ENCODE assay signal across 16 cellular contexts in the genomic region with DNA sequence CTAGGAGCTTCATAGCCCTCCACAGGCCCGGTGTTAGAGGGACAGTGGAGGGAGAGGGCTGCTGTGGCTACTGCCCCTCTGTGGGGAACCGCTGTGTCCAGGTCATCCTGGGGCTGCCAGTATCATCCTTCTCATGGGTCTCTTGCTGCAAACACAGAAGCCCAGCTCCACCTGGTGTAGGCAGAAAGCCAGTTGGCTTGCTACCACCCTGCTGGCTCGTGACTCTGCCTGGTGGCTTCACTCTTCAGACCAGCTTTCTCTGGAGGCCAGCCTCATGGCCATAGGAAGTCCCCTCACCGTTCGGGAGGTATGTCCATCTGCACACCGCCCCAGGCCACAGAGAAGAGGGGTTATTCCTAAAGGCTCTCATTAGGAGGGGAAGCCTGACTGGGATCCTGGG. TPM values are rescaled to one million over a fixed set of nuclear protein-coding genes. Genes with fewer than 3 reads are reported as not detected.
A peak's percentile ranks its signal among the peaks of the same experiment; 100 is the strongest.
DNase-seq lines count a peak whose midpoint lies in the region; ATAC-seq, FAIRE-seq and TF ChIP-seq lines count a peak whose summit lies in the region.
"Had no signal": no experiment of that assay in that cellular context is flagged by ENCODE, and none has a peak within 500 bp of the region (broad histone marks: within the 10 kb centered on the region; RNA-seq: fewer than 3 reads in every experiment).

No MANE protein-coding gene starts in this region.

- CTCF ChIA-PET in HepG2 (lab: Yijun Ruan, JAX; ENCODE audit: low intra/inter-chr PET ratio, low total read pairs), result no interaction called here

- no TSS peak for BruUV-seq in HepG2 (replicated peaks; lab: Mats Ljungman, UMichigan)

- ATAC-seq in right lobe of liver, result peak in 3 of 4 donors; percentile 3 to 57 (median 41)
- no peak for ATAC-seq in HepG2
- ATAC-seq in lower lobe of right lung, result no peak

- WGBS in right lobe of liver (ENCODE audit: insufficient coverage, low coverage, low lambda C conversion rate, missing lambda C conversion rate), result 69% methylated on average over 3 of the region's 6 CpGs
- WGBS in HepG2 (ENCODE audit: low lambda C conversion rate), result 96% methylated on average over 5 of the region's 6 CpGs
- 81% methylated on average over 6 of the region's 6 CpGs; no CpG with 5 or more reads in 1 of the 2 donors for WGBS in transverse colon (ENCODE audit: low coverage in 1 of 2), 2 donors

- no peaks in the 10 kb centered on the region for H3K27me3 Mint-ChIP-seq in activated naive CD8-positive, alpha-beta T cell treated with anti-CD3 and anti-CD28 coated beads for 36 hours

- peak overlapping the region; percentile 72 for H3K27ac Mint-ChIP-seq in activated naive CD8-positive, alpha-beta T cell treated with anti-CD3 and anti-CD28 coated beads for 36 hours

- peaks cover 0 to 8% (median 0%) of the 10 kb centered on the region in 4 donors for H3K36me3 ChIP-seq in right lobe of liver
- H3K36me3 ChIP-seq in HepG2 (replicated peaks in 1 of 2; ENCODE audit: control insufficient read depth in 1 of 2, insufficient read depth in 2 of 2, low read length in 2 of 2), result peaks cover 31 to 83% of the 10 kb centered on the region in 2 experiments; a peak in 4 of 5 replicates
- peaks cover 57% of the 10 kb centered on the region for H3K36me3 ChIP-seq in lower lobe of right lung
- peaks cover 0 to 22% (median 2%) of the 10 kb centered on the region in 4 donors for H3K36me3 ChIP-seq in transverse colon
- H3K36me3 ChIP-seq in kidney (ENCODE audit: control insufficient read depth in 1 of 2, insufficient read depth in 2 of 2, low read length in 2 of 2), result peaks cover 10 to 12% of the 10 kb centered on the region in 2 donors

- intact Hi-C loops in right lobe of liver (cut with DNase I) (no loop called here), HepG2 (cut with micrococcal nuclease; ENCODE audit: unreplicated experiment) (no loop called here), lower lobe of right lung (cut with DNase I) (no loop called here), transverse colon (cut with DNase I; ENCODE audit: low total_unique reads) (no loop called here), kidney (cut with DNase I) (no loop called here)

- no peaks in the 10 kb centered on the region for H3K9me3 ChIP-seq in right lobe of liver
- no peaks in the 10 kb centered on the region for H3K9me3 ChIP-seq in HepG2 (ENCODE audit: low read length)
- H3K9me3 ChIP-seq in lower lobe of right lung, result no peaks in the 10 kb centered on the region
- no peaks in the 10 kb centered on the region for H3K9me3 ChIP-seq in transverse colon
- H3K9me3 ChIP-seq in kidney (ENCODE audit: control insufficient read depth in 1 of 2, low read length in 2 of 2), result no peaks in the 10 kb centered on the region
- H3K9me3 ChIP-seq: BE2C, HAP-1 had no signal

- H3K27me3 ChIP-seq in right lobe of liver, result no peaks in the 10 kb centered on the region
- H3K27me3 ChIP-seq in HepG2 (ENCODE audit: control insufficient read depth in 1 of 2, insufficient read depth in 2 of 2, low read length in 2 of 2), result no peaks in the 10 kb centered on the region
- no peaks in the 10 kb centered on the region for H3K27me3 ChIP-seq in lower lobe of right lung (ENCODE audit: low read depth)
- no peaks in the 10 kb centered on the region for H3K27me3 ChIP-seq in transverse colon
- H3K27me3 ChIP-seq: BE2C had no signal

- H3K36me3 Mint-ChIP-seq in activated naive CD8-positive, alpha-beta T cell treated with anti-CD3 and anti-CD28 coated beads for 36 hours, result peaks cover 7% of the 10 kb centered on the region

- H3K4me3 ChIP-seq in right lobe of liver (no peak overlapping the region), HepG2 (replicated peaks in 1 of 3; ENCODE audit: insufficient read depth in 1 of 3, low read depth in 2 of 3, low read length in 3 of 3) (no peak overlapping the region), lower lobe of right lung (no peak overlapping the region), transverse colon (no peak overlapping the region), kidney (ENCODE audit: low read length in 2 of 2) (no peak overlapping the region)
- H3K4me3 ChIP-seq: HAP-1 had no signal

- H2AFZ ChIP-seq in HepG2 (ENCODE audit: low read length), result no peak overlapping the region

- in situ Hi-C loops in HepG2 (cut with HindIII; ENCODE audit: extremely low pct_ligation_motif_present, low pct_unique_long_range_greater_than_20kb), result no loop called here
- in situ Hi-C loops in transverse colon (cut with MboI; ENCODE audit: low pct_ligation_motif_present in 1 of 4, low pct_unique_long_range_greater_than_20kb in 1 of 4, low sequenced_read_pairs in 3 of 4), result no loop called here

- no peaks in the 10 kb centered on the region for H4K20me1 ChIP-seq in HepG2 (ENCODE audit: insufficient read depth, low read length)

- TF ChIP-seq CTCF in right lobe of liver (IDR thresholded peaks at IDR 0.05) (no peak), HepG2 (CRISPR knock-in tag; IDR thresholded peaks at IDR 0.05) (no peak), lower lobe of right lung (IDR thresholded peaks at IDR 0.05) (no peak), transverse colon (IDR thresholded peaks at IDR 0.05) (no peak), kidney (IDR thresholded peaks at IDR 0.05; ENCODE audit: borderline replicate concordance, extremely low read depth, insufficient read depth) (no peak)

- H3K9me3 Mint-ChIP-seq in activated naive CD8-positive, alpha-beta T cell treated with anti-CD3 and anti-CD28 coated beads for 36 hours, result no peaks in the 10 kb centered on the region

- no peak for TF ChIP-seq RAD21 in HepG2 (CRISPR knock-in tag; IDR thresholded peaks at IDR 0.05)

- POLR2A ChIA-PET in HepG2 (lab: Yijun Ruan, JAX), result no interaction called here

- no peak overlapping the region for H3K4me3 Mint-ChIP-seq in activated naive CD8-positive, alpha-beta T cell treated with anti-CD3 and anti-CD28 coated beads for 36 hours

- H3K9ac ChIP-seq in HepG2 (ENCODE audit: insufficient read depth, low read depth, low read length) (no peak overlapping the region), kidney (ENCODE audit: low read length in 2 of 2) (no peak overlapping the region)

- H3K27ac ChIP-seq in right lobe of liver, result no peak overlapping the region
- no peak overlapping the region for H3K27ac ChIP-seq in HepG2 (ENCODE audit: extremely low read length, insufficient read depth, low read length)
- peak overlapping the region; percentile 26 for H3K27ac ChIP-seq in lower lobe of right lung
- H3K27ac ChIP-seq in transverse colon, result peak overlapping the region; percentile 6 to 68 (median 44)
- no peak overlapping the region for H3K27ac ChIP-seq in kidney (ENCODE audit: low read depth in 2 of 2, low read length in 2 of 2)

- TF ChIP-seq EP300 in HepG2 (IDR thresholded peaks at IDR 0.05; ENCODE audit: low read depth in 2 of 2, low read length in 2 of 2) (no peak), HepG2 (CRISPR knock-in tag; IDR thresholded peaks at IDR 0.05; ENCODE audit: borderline replicate concordance) (no peak), transverse colon (IDR thresholded peaks at IDR 0.05; ENCODE audit: low read depth) (no peak)

- no peaks in the 10 kb centered on the region for H3K79me2 ChIP-seq in HepG2 (ENCODE audit: insufficient read depth, low read length)

- DNase-seq in right lobe of liver (peak in 2 of 3 donors; percentile 54 to 63), HepG2 (ENCODE audit: low spot score) (no peak), lower lobe of right lung (no peak), transverse colon (no peak), NCI-H82 (lab: John Stamatoyannopoulos, UW) (no peak), kidney (no peak)
- DNase-seq in activated naive CD8-positive, alpha-beta T cell treated with anti-CD3 and anti-CD28 coated beads for 36 hours, result no peak
- no peak for DNase-seq in effector CD8-positive, alpha-beta T cell (lab: John Stamatoyannopoulos, UW)
- DNase-seq: activated CD4-positive, alpha-beta T cell treated with anti-CD3 and anti-CD28 coated beads, Interleukin-2, amount 50 U/mL, for 1 hour; BE2C; IMR-90; stimulated activated CD4-positive, alpha-beta T cell treated with anti-CD3 and anti-CD28 coated beads, Interleukin-2, amount 100 ng/mL, for 24 hours; stimulated activated naive CD4-positive, alpha-beta T cell had no signal

- FAIRE-seq in HepG2 (lab: Jason Lieb, UNC), result no peak
- FAIRE-seq in kidney (lab: Jason Lieb, UNC), result no peak
- FAIRE-seq: endometrium, G401.6 had no signal

- no peak for TF ChIP-seq POLR2A in right lobe of liver (IDR thresholded peaks at IDR 0.05)
- TF ChIP-seq POLR2A in HepG2 (IDR thresholded peaks at IDR 0.05; ENCODE audit: insufficient read depth in 1 of 2, low read depth in 2 of 2, low read length in 2 of 2), result no peak
- no peak for TF ChIP-seq POLR2A in transverse colon (IDR thresholded peaks at IDR 0.05)

- peaks cover 59% of the 10 kb centered on the region for H3K4me1 Mint-ChIP-seq in activated naive CD8-positive, alpha-beta T cell treated with anti-CD3 and anti-CD28 coated beads for 36 hours

- no peaks in the 10 kb centered on the region for H3K4me1 ChIP-seq in right lobe of liver
- peaks cover 6% of the 10 kb centered on the region; the same call in 1 of the 2 replicates for H3K4me1 ChIP-seq in HepG2 (ENCODE audit: insufficient read depth, low read length)
- H3K4me1 ChIP-seq in lower lobe of right lung, result peaks cover 58% of the 10 kb centered on the region
- peaks cover 8 to 30% (median 25%) of the 10 kb centered on the region in 4 donors for H3K4me1 ChIP-seq in transverse colon
- H3K4me1 ChIP-seq in kidney (ENCODE audit: control insufficient read depth in 1 of 2, insufficient read depth in 1 of 2, low read depth in 1 of 2, low read length in 2 of 2), result peaks cover 2 to 9% of the 10 kb centered on the region in 2 donors

- H3K4me2 ChIP-seq in HepG2 (ENCODE audit: low read depth, low read length), result no peak overlapping the region

RNA-seq across cellular contexts. Expression of a gene that starts 19.4 kb away (rescaled TPM):
- 1 to 10 TPM in 4 of 6 experiments, under 1 TPM in 2; 0.61 to 6.8 (median 2.0) TPM for total RNA-seq in right lobe of liver
- 0.94 and 2.1 TPM in 2 replicates for total RNA-seq in HepG2 (2016; rRNA removed; fragmentation: Illumina TruSeq; extraction: Trizol)
- total RNA-seq in HepG2 (2016; cell fraction: cytosol; rRNA removed; fragmentation: Illumina TruSeq; extraction: Trizol; ENCODE audit: low read depth), result 0.20 and 0.44 TPM in 2 replicates
- 0.64 and 2.1 TPM in 2 replicates for total RNA-seq in HepG2 (2016; cell fraction: insoluble cytoplasmic fraction; rRNA removed; fragmentation: Illumina TruSeq; extraction: Trizol)
- 0.48 and 0.49 TPM in 2 replicates for total RNA-seq in HepG2 (2016; cell fraction: membrane; rRNA removed; fragmentation: Illumina TruSeq; extraction: Trizol)
- total RNA-seq in HepG2 (2016; cell fraction: nucleus; rRNA removed; fragmentation: Illumina TruSeq; extraction: Trizol), result 3.6 and 3.8 TPM in 2 replicates
- polyA plus RNA-seq in HepG2 (2011; rRNA removed), result 11.0 and 12.7 TPM in 2 replicates
- polyA plus RNA-seq in HepG2 (2011; cell fraction: cytosol; rRNA removed), result 3.8 and 6.5 TPM in 2 replicates
- polyA plus RNA-seq in HepG2 (2011; cell fraction: nucleus; rRNA removed), result 12.4 and 16.2 TPM in 2 replicates
- 2.7 and 4.1 TPM in 2 replicates for polyA plus RNA-seq in HepG2 (2012)
- polyA plus RNA-seq in HepG2 (2016; cell fraction: cytosol; fragmentation: Illumina TruSeq; extraction: Trizol; ENCODE audit: low read depth), result 0.27 and 0.36 TPM in 2 replicates
- polyA plus RNA-seq in HepG2 (2016; cell fraction: insoluble cytoplasmic fraction; fragmentation: Illumina TruSeq; extraction: Trizol; ENCODE audit: low read depth), result 1.3 and 1.8 TPM in 2 replicates
- 0.41 and 0.74 TPM in 2 replicates for polyA plus RNA-seq in HepG2 (2016; cell fraction: membrane; fragmentation: Illumina TruSeq; extraction: Trizol; ENCODE audit: low read depth)
- 8.0 and 8.7 TPM in 2 replicates for polyA plus RNA-seq in HepG2 (2016; cell fraction: nucleus; fragmentation: Illumina TruSeq; extraction: Trizol; ENCODE audit: insufficient read depth, low read depth)
- polyA minus RNA-seq in HepG2 (2011; rRNA and poly(A)+ RNA removed; ENCODE audit: low replicate concordance), result 0.77 and 15.6 TPM in 2 replicates
- polyA minus RNA-seq in HepG2 (2011; cell fraction: cytosol; rRNA and poly(A)+ RNA removed), result 5.4 and 6.8 TPM in 2 replicates
- 4.4 and 4.6 TPM in 2 replicates for polyA minus RNA-seq in HepG2 (2011; cell fraction: nucleus; rRNA and poly(A)+ RNA removed)
- under 1 TPM; 0.56 to 0.80 TPM for total RNA-seq in activated naive CD8-positive, alpha-beta T cell treated with anti-CD3 and anti-CD28 coated beads for 36 hours
- 200 TPM for total RNA-seq in lower lobe of right lung
- 10 to 100 TPM in 1 of 4 donors, 1 to 10 TPM in 2, under 1 TPM in 1; 0.37 to 67.7 (median 3.8) TPM for total RNA-seq in transverse colon
- 14.8 TPM for total RNA-seq in kidney
- 25.2 TPM for polyA plus RNA-seq in kidney (ENCODE audit: insufficient read depth, low read depth, low replicate concordance)

Comparison
In these comparisons a context has a peak if more than half of its experiments do, and no peak if none do; other contexts are left out.
1. ATAC-seq: peak in right lobe of liver (3 of 4); none in HepG2 (single experiment) and lower lobe of right lung (0 of 2).
2. DNase-seq: peak in right lobe of liver (2 of 3); none in HepG2 (single experiment), activated naive CD8-positive, alpha-beta T cell treated with anti-CD3 and anti-CD28 coated beads for 36 hours (single experiment), lower lobe of right lung (single experiment), transverse colon (single experiment), NCI-H82 (single experiment), effector CD8-positive, alpha-beta T cell (single experiment) and kidney (single experiment).
3. H3K27ac ChIP-seq: peak in lower lobe of right lung (single experiment) and transverse colon (4 of 4); none in right lobe of liver (0 of 3), HepG2 (single experiment) and kidney (0 of 2).